In genomic region chr9:21709464-21710058, GRCh38 we compare ENCODE assay signal across 8 cellular contexts.
DNase-seq lines count a peak whose midpoint lies in the region; ATAC-seq and TF ChIP-seq lines count a peak whose summit lies in the region.

No MANE protein-coding gene starts in this region.

- POLR2A ChIA-PET in WTC11 (lab: Charles Lee), result no interaction called here

- H3K27ac Mint-ChIP-seq in WTC11, result no peak overlapping the region

- H3K27me3 Mint-ChIP-seq in WTC11 (ENCODE audit: low read depth), result peaks cover 28% of the 10 kb centered on the region

- H3K4me3 Mint-ChIP-seq in WTC11, result no peak overlapping the region

- peak; percentile 40 for DNase-seq in GM03348 (ENCODE audit: low spot score)
- DNase-seq in LNCaP clone FGC (ENCODE audit: low read depth), result peak; percentile 27
- peak; percentile 75 for DNase-seq in WTC11 (ENCODE audit: low spot score)
- peak; percentile 36 for DNase-seq in dedifferentiated amniotic fluid mesenchymal stem cell (ENCODE audit: extremely low spot score)
- peak; percentile 49 for DNase-seq in midbrain (lab: John Stamatoyannopoulos, UW)
- DNase-seq in stimulated activated naive CD4-positive, alpha-beta T cell (lab: John Stamatoyannopoulos, UW), result peak in 5 of 6 experiments; percentile 12 to 65 (median 35)
- no peak for DNase-seq in HPDE6-E6E7 (ENCODE audit: extremely low spot score)

- CTCF ChIA-PET in WTC11 (lab: Charles Lee), result interaction anchor here (0.7 to 1.0 kb wide), 8 partner anchors 26 to 474 kb away, joined by 3 to 4 read pairs (median 3); no protein-coding TSS in a partner anchor

- H3K9me3 Mint-ChIP-seq in WTC11, result no peaks in the 10 kb centered on the region

- H3K36me3 Mint-ChIP-seq in WTC11, result no peaks in the 10 kb centered on the region

- no peak overlapping the region for H3K4me3 ChIP-seq in LNCaP clone FGC (ENCODE audit: low read depth, low read length)

- peaks cover 10% of the 10 kb centered on the region for H3K4me1 Mint-ChIP-seq in WTC11

- TF ChIP-seq CTCF in LNCaP clone FGC (IDR thresholded peaks at IDR 0.05; ENCODE audit: control insufficient read depth, extremely low read depth, insufficient read depth) (peak; percentile 83), WTC11 (IDR thresholded peaks at IDR 0.05) (peak; percentile 77)

- ATAC-seq in GM21529 (IDR thresholded peaks at IDR 0.05; ENCODE audit: unreplicated experiment) (peak; percentile 81), WTC11 (peak; percentile 77)

TF ChIP-seq in WTC11, 78 proteins besides CTCF, POLR2A, EP300 and RAD21:
- TF ChIP-seq, protein P1, sequence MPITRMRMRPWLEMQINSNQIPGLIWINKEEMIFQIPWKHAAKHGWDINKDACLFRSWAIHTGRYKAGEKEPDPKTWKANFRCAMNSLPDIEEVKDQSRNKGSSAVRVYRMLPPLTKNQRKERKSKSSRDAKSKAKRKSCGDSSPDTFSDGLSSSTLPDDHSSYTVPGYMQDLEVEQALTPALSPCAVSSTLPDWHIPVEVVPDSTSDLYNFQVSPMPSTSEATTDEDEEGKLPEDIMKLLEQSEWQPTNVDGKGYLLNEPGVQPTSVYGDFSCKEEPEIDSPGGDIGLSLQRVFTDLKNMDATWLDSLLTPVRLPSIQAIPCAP (CRISPR knock-in tag; IDR thresholded peaks at IDR 0.05), result no peak
- TF ChIP-seq, protein P2, sequence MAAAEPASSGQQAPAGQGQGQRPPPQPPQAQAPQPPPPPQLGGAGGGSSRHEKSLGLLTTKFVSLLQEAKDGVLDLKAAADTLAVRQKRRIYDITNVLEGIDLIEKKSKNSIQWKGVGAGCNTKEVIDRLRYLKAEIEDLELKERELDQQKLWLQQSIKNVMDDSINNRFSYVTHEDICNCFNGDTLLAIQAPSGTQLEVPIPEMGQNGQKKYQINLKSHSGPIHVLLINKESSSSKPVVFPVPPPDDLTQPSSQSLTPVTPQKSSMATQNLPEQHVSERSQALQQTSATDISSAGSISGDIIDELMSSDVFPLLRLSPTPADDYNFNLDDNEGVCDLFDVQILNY (CRISPR knock-in tag; IDR thresholded peaks at IDR 0.05), result no peak
- no peak for TF ChIP-seq NR1H2 (CRISPR knock-in tag; IDR thresholded peaks at IDR 0.05)
- TF ChIP-seq ZNF317 (CRISPR knock-in tag; IDR thresholded peaks at IDR 0.05; ENCODE audit: borderline replicate concordance, low read depth), result no peak
- TF ChIP-seq SMAD4 (CRISPR knock-in tag; IDR thresholded peaks at IDR 0.05), result no peak
- no peak for TF ChIP-seq JAZF1 (CRISPR knock-in tag; IDR thresholded peaks at IDR 0.05)
- no peak for TF ChIP-seq ATF2 (CRISPR knock-in tag; IDR thresholded peaks at IDR 0.05; ENCODE audit: borderline replicate concordance, low read depth)
- no peak for TF ChIP-seq ZNF532 (CRISPR knock-in tag; IDR thresholded peaks at IDR 0.05; ENCODE audit: borderline replicate concordance)
